11 cellular contexts compared by ENCODE assay signal in genomic region chr10:50385610-50386009, GRCh38.
DNase-seq lines count a peak whose midpoint lies in the region; ATAC-seq and TF ChIP-seq lines count a peak whose summit lies in the region.
"Had no signal": no experiment of that assay in that cellular context is flagged by ENCODE, and none has a peak within 500 bp of the region (broad histone marks: within the 10 kb centered on the region; RNA-seq: fewer than 3 reads in every experiment).

No MANE protein-coding gene starts in this region.

- H3K9me3 ChIP-seq in BE2C = no peaks in the 10 kb centered on the region

- no peaks in the 10 kb centered on the region for H3K27me3 ChIP-seq in BE2C

- DNase-seq in AG10803 (ENCODE audit: low read depth) (peak; percentile 72), NCI-H774 (lab: John Stamatoyannopoulos, UW) (peak; percentile 7), fibroblast of villous mesenchyme (ENCODE audit: low read depth) (peak; percentile 76), omental fat pad (ENCODE audit: low spot score) (no peak), BE2C (no peak), GM19240 (ENCODE audit: insufficient read length, low spot score) (no peak)
- DNase-seq: activated effector memory CD4-positive, alpha-beta T cell treated with anti-CD3 and anti-CD28 coated beads, Interleukin-2, amount 50 U/mL, for 16 hours; GF-D8; naive B cell had no signal

- H3K4me3 ChIP-seq in AG10803 (ENCODE audit: low read length) (no peak overlapping the region), fibroblast of villous mesenchyme (ENCODE audit: low read depth, low read length) (no peak overlapping the region), BE2C (ENCODE audit: low read depth, low read length) (no peak overlapping the region)

- no peaks in the 10 kb centered on the region; the same call in 1 of the 2 replicates for H3K4me1 ChIP-seq in BE2C

- H3K36me3 ChIP-seq in BE2C = no peaks in the 10 kb centered on the region

- no peak for TF ChIP-seq CTCF in AG10803 (conservative IDR thresholded peaks at IDR 0.05; ENCODE audit: low read length)
- TF ChIP-seq CTCF in fibroblast of villous mesenchyme (IDR thresholded peaks at IDR 0.05; ENCODE audit: insufficient read depth, low read depth, low read length) = no peak
- no peak for TF ChIP-seq CTCF in omental fat pad (IDR thresholded peaks at IDR 0.05)
- TF ChIP-seq CTCF in BE2C (IDR thresholded peaks at IDR 0.05; ENCODE audit: low read depth, low read length) = no peak

- ATAC-seq in omental fat pad (ENCODE audit: low FRiP score) (peak; percentile 42), HG03565 (IDR thresholded peaks at IDR 0.05; ENCODE audit: unreplicated experiment) (no peak), HG02798 (IDR thresholded peaks at IDR 0.05; ENCODE audit: poor library complexity, unreplicated experiment) (no peak)

Comparison
In these comparisons a context has a peak if more than half of its experiments do, and no peak if none do; other contexts are left out.
1. DNase-seq: peak in AG10803 (single experiment), NCI-H774 (single experiment) and fibroblast of villous mesenchyme (single experiment); none in omental fat pad (single experiment), BE2C (single experiment) and GM19240 (single experiment).